In genomic region chr17:21213005-21213404, GRCh38 we compare ENCODE assay signal across 2 cellular contexts.
TF ChIP-seq lines count a peak whose summit lies in the region.

No MANE protein-coding gene starts in this region.

TF ChIP-seq in H1, 55 proteins besides CTCF, POLR2A, EP300 and RAD21:
- TF ChIP-seq SUZ12 (IDR thresholded peaks at IDR 0.05; ENCODE audit: low read length) = no peak
- TF ChIP-seq YY1 (IDR thresholded peaks at IDR 0.05; ENCODE audit: low read depth, low read length) = no peak

TF ChIP-seq in HEK293T, 16 proteins besides CTCF, POLR2A, EP300 and RAD21:
- no peak for TF ChIP-seq HDGF (IDR thresholded peaks at IDR 0.05; ENCODE audit: borderline replicate concordance)
- no peak for TF ChIP-seq TARDBP (IDR thresholded peaks at IDR 0.05)
- TF ChIP-seq NFRKB (IDR thresholded peaks at IDR 0.05) = no peak
- TF ChIP-seq BHLHE40 (IDR thresholded peaks at IDR 0.05; ENCODE audit: borderline replicate concordance) = no peak
